ENCODE assay signal across 9 cellular contexts in genomic region chr14:100587248-100587762, GRCh38. TPM values are rescaled to one million over a fixed set of nuclear protein-coding genes. Genes with fewer than 3 reads are reported as not detected.
DNase-seq lines count a peak whose midpoint lies in the region; ATAC-seq, FAIRE-seq and TF ChIP-seq lines count a peak whose summit lies in the region.
"Had no signal": no experiment of that assay in that cellular context is flagged by ENCODE, and none has a peak within 500 bp of the region (broad histone marks: within the 10 kb centered on the region; RNA-seq: fewer than 3 reads in every experiment).

BEGAIN (minus strand) TSS chr14:100587417; CDS start chr14:100587290, 127 bp downstream.

- CTCF ChIA-PET in SK-N-SH (lab: Yijun Ruan, JAX): interaction anchor here (1.6 to 2.4 kb wide), 3 partner anchors 10 to 59 kb away, joined by 5 to 13 read pairs (median 7); no protein-coding TSS in a partner anchor

- no peaks in the 10 kb centered on the region for H3K4me1 Mint-ChIP-seq in stimulated activated naive CD8-positive, alpha-beta T cell treated with anti-CD3 and anti-CD28 coated beads, Interleukin-15, amount 100 ng/mL, for 72 hours

- H3K9me3 Mint-ChIP-seq in stimulated activated naive CD8-positive, alpha-beta T cell treated with anti-CD3 and anti-CD28 coated beads, Interleukin-15, amount 100 ng/mL, for 72 hours: no peaks in the 10 kb centered on the region
- H3K9me3 Mint-ChIP-seq: activated naive CD4-positive, alpha-beta T cell treated with anti-CD3 and anti-CD28 coated beads, Interleukin-2, amount 50 U/mL, for 72 hours had no signal

- H3F3A ChIP-seq in SK-N-SH (replicated peaks; ENCODE audit: insufficient read depth): no peaks in the 10 kb centered on the region

- peaks cover 4 to 42% of the 10 kb centered on the region in 2 experiments; a peak in 3 of 4 replicates for H3K4me1 ChIP-seq in SK-N-SH (ENCODE audit: control insufficient read depth in 1 of 2, insufficient read depth in 2 of 2, low read depth in 1 of 2, low read length in 1 of 2)
- peaks cover 3% of the 10 kb centered on the region for H3K4me1 ChIP-seq in adipocyte (ENCODE audit: control insufficient read depth, insufficient read depth, low read length)
- no peaks in the 10 kb centered on the region for H3K4me1 ChIP-seq in keratinocyte (ENCODE audit: control insufficient read depth, extremely low read depth, insufficient read depth, low read length)

- dilution Hi-C loops in keratinocyte (cut with MboI; ENCODE audit: extremely low pct_ligation_motif_present, low sequenced_read_pairs): no loop called here

- peak within 1 kb of the TSS; percentile 65 to 70 for H3K4me3 Mint-ChIP-seq in stimulated activated naive CD8-positive, alpha-beta T cell treated with anti-CD3 and anti-CD28 coated beads, Interleukin-15, amount 100 ng/mL, for 72 hours

- 23% methylated on average over 13 of the region's 66 CpGs for WGBS in SK-N-SH (ENCODE audit: low lambda C conversion rate)

- H3K9me2 ChIP-seq in SK-N-SH: no peaks in the 10 kb centered on the region

- no peak for TF ChIP-seq EP300 in SK-N-SH (IDR thresholded peaks at IDR 0.05; ENCODE audit: borderline replicate concordance in 1 of 2, low read depth in 1 of 2, low read length in 1 of 2)

- H3K9ac ChIP-seq in SK-N-SH (peak within 1 kb of the TSS; percentile 21; the same call in 1 of the 2 replicates), adipocyte (ENCODE audit: low read length) (no peak within 1 kb of the TSS), keratinocyte (ENCODE audit: control insufficient read depth, extremely low read depth, insufficient read depth, low read length) (peak within 1 kb of the TSS; percentile 54)

- TF ChIP-seq CTCF in SK-N-SH (IDR thresholded peaks at IDR 0.05) (no peak), keratinocyte (optimal IDR thresholded peaks at IDR 0.05 in 1 of 3, IDR thresholded peaks at IDR 0.05 in 1 of 3, conservative IDR thresholded peaks at IDR 0.05 in 1 of 3; ENCODE audit: extremely low read depth in 1 of 3, insufficient read depth in 2 of 3, low read length in 3 of 3) (no peak)

- no peaks in the 10 kb centered on the region for H3K9me3 ChIP-seq in SK-N-SH
- H3K9me3 ChIP-seq in adipocyte (ENCODE audit: control insufficient read depth, low read length): no peaks in the 10 kb centered on the region
- H3K9me3 ChIP-seq in keratinocyte (ENCODE audit: control insufficient read depth, low read depth, low read length): no peaks in the 10 kb centered on the region

- H3K79me2 ChIP-seq in SK-N-SH (ENCODE audit: insufficient read depth) (no peaks in the 10 kb centered on the region), keratinocyte (ENCODE audit: control insufficient read depth, insufficient read depth, low read length) (no peaks in the 10 kb centered on the region)

- DNase-seq in SK-N-SH (peak; percentile 55), adipocyte (ENCODE audit: low read depth) (peak; percentile 32), keratinocyte (ENCODE audit: low read depth, low spot score) (no peak), DMS 273 (lab: John Stamatoyannopoulos, UW; ENCODE audit: unreplicated experiment) (no peak), NCI-H1436 treated with DMSO at 0.1 percent for 48 hours (lab: John Stamatoyannopoulos, UW) (no peak)
- no peak for DNase-seq in stimulated activated naive CD8-positive, alpha-beta T cell treated with anti-CD3 and anti-CD28 coated beads, Interleukin-15, amount 100 ng/mL, for 72 hours

- H4K20me1 ChIP-seq in SK-N-SH (ENCODE audit: insufficient read depth): no peaks in the 10 kb centered on the region
- no peaks in the 10 kb centered on the region for H4K20me1 ChIP-seq in keratinocyte (ENCODE audit: control insufficient read depth, extremely low read depth, insufficient read depth, low read length)

- no peak for FAIRE-seq in keratinocyte (lab: Jason Lieb, UNC)

- peak within 1 kb of the TSS; percentile 60 to 61 for H3K4me3 ChIP-seq in SK-N-SH (ENCODE audit: low read depth in 2 of 2, low read length in 1 of 2)
- H3K4me3 ChIP-seq in adipocyte (ENCODE audit: low read length): peak within 1 kb of the TSS; percentile 76
- H3K4me3 ChIP-seq in keratinocyte (ENCODE audit: control insufficient read depth in 2 of 3, extremely low read depth in 1 of 3, insufficient read depth in 2 of 3, low read depth in 1 of 3, low read length in 3 of 3): peak within 1 kb of the TSS; percentile 44 to 67 (median 60)

- H3K27me3 ChIP-seq in SK-N-SH (ENCODE audit: insufficient read depth) (peaks cover 4% of the 10 kb centered on the region; the same call in 1 of the 2 replicates), adipocyte (replicated peaks; ENCODE audit: control insufficient read depth, insufficient read depth, low read length) (peaks cover 47% of the 10 kb centered on the region), keratinocyte (ENCODE audit: control insufficient read depth, extremely low read depth, insufficient read depth, low read length) (peaks cover 27% of the 10 kb centered on the region)

- peak within 1 kb of the TSS; percentile 79 for H2AFZ ChIP-seq in SK-N-SH (ENCODE audit: low read depth)
- H2AFZ ChIP-seq in keratinocyte (ENCODE audit: control insufficient read depth, low read length): peak within 1 kb of the TSS; percentile 84

- H3K9me1 ChIP-seq in keratinocyte (ENCODE audit: control insufficient read depth, extremely low read depth, insufficient read depth, low read length): no peaks in the 10 kb centered on the region

- ATAC-seq in SK-N-SH treated with all-trans-retinoic acid at 6 μM for 48 hours: no peak
- no peak for ATAC-seq in stimulated activated naive CD8-positive, alpha-beta T cell treated with anti-CD3 and anti-CD28 coated beads, Interleukin-15, amount 100 ng/mL, for 72 hours
- no peak for ATAC-seq in HG02973 (IDR thresholded peaks at IDR 0.05; ENCODE audit: unreplicated experiment)

- peaks cover 42% of the 10 kb centered on the region for H3K27me3 Mint-ChIP-seq in stimulated activated naive CD8-positive, alpha-beta T cell treated with anti-CD3 and anti-CD28 coated beads, Interleukin-15, amount 100 ng/mL, for 72 hours

- TF ChIP-seq RAD21 in SK-N-SH (IDR thresholded peaks at IDR 0.05; ENCODE audit: low read length): no peak

- H3K27ac ChIP-seq in SK-N-SH (ENCODE audit: low read depth in 2 of 2, low read length in 1 of 2): peak within 1 kb of the TSS in 1 of 2 experiments; percentile 91; a peak in 2 of 4 replicates
- H3K27ac ChIP-seq in keratinocyte (ENCODE audit: control insufficient read depth, insufficient read depth, low read length): no peak within 1 kb of the TSS

- no peak within 1 kb of the TSS for H3K27ac Mint-ChIP-seq in stimulated activated naive CD8-positive, alpha-beta T cell treated with anti-CD3 and anti-CD28 coated beads, Interleukin-15, amount 100 ng/mL, for 72 hours
- H3K27ac Mint-ChIP-seq: activated naive CD4-positive, alpha-beta T cell treated with anti-CD3 and anti-CD28 coated beads, Interleukin-2, amount 50 U/mL, for 72 hours had no signal

- H3K4me2 ChIP-seq in SK-N-SH (peak within 1 kb of the TSS; percentile 84), keratinocyte (ENCODE audit: control insufficient read depth, extremely low read depth, insufficient read depth, low read depth, low read length) (peak within 1 kb of the TSS; percentile 83)

- POLR2A ChIA-PET in SK-N-SH (lab: Yijun Ruan, JAX): interaction anchor here (0.7 to 1.7 kb wide), 4 partner anchors 15 to 313 kb away, joined by 3 to 8 read pairs (median 4); no protein-coding TSS in a partner anchor

- no peaks in the 10 kb centered on the region for H3K36me3 ChIP-seq in SK-N-SH (replicated peaks in 1 of 2; ENCODE audit: control insufficient read depth in 1 of 2, insufficient read depth in 2 of 2, low read length in 1 of 2)
- H3K36me3 ChIP-seq in adipocyte (ENCODE audit: control insufficient read depth, insufficient read depth, low read length, severe bottlenecking): no peaks in the 10 kb centered on the region
- H3K36me3 ChIP-seq in keratinocyte (ENCODE audit: control insufficient read depth in 2 of 2, extremely low read depth in 1 of 2, insufficient read depth in 2 of 2, low read length in 2 of 2): no peaks in the 10 kb centered on the region

TF ChIP-seq in SK-N-SH, 30 proteins besides CTCF, POLR2A, EP300 and RAD21:
- TF ChIP-seq, protein P1, sequence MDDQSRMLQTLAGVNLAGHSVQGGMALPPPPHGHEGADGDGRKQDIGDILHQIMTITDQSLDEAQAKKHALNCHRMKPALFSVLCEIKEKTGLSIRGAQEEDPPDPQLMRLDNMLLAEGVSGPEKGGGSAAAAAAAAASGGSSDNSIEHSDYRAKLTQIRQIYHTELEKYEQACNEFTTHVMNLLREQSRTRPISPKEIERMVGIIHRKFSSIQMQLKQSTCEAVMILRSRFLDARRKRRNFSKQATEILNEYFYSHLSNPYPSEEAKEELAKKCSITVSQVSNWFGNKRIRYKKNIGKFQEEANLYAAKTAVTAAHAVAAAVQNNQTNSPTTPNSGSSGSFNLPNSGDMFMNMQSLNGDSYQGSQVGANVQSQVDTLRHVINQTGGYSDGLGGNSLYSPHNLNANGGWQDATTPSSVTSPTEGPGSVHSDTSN (IDR thresholded peaks at IDR 0.05): no peak
- TF ChIP-seq NRF1 (IDR thresholded peaks at IDR 0.05; ENCODE audit: low read depth, low read length): peak; percentile 7; the same call in 1 of the 2 replicates

TF ChIP-seq in SK-N-SH treated with all-trans-retinoic acid at 6 μM for 48 hours, 23 proteins besides CTCF, POLR2A, EP300 and RAD21:
- TF ChIP-seq GLIS3 (CRISPR knock-in tag; IDR thresholded peaks at IDR 0.05) (no peak), ZFP3 (CRISPR knock-in tag; IDR thresholded peaks at IDR 0.05) (no peak), TOX (CRISPR knock-in tag; IDR thresholded peaks at IDR 0.05; ENCODE audit: borderline replicate concordance) (no peak), ZFP30 (CRISPR knock-in tag; IDR thresholded peaks at IDR 0.05) (no peak), ZNF565 (CRISPR knock-in tag; conservative IDR thresholded peaks at IDR 0.05; ENCODE audit: low read depth) (no peak), ZC3H10 (CRISPR knock-in tag; IDR thresholded peaks at IDR 0.05) (no peak), SNAI2 (CRISPR knock-in tag; IDR thresholded peaks at IDR 0.05) (no peak), ESRRG (CRISPR knock-in tag; IDR thresholded peaks at IDR 0.05) (no peak)

RNA-seq across cellular contexts. Expression of gene BEGAIN, which starts in this region (rescaled TPM):
- 4.2 and 4.4 TPM in 2 replicates for polyA plus RNA-seq in SK-N-SH (2012; rRNA removed)
- polyA plus RNA-seq in SK-N-SH (2012; cell fraction: cytosol; rRNA removed): 1.9 and 4.4 TPM in 2 replicates
- 23.8 and 41.4 TPM in 2 replicates for polyA plus RNA-seq in SK-N-SH (2012; cell fraction: nucleus; rRNA removed)
- polyA plus RNA-seq in keratinocyte: 0.25 to 0.41 TPM (median 0.28 TPM) in 3 replicates
- polyA plus RNA-seq in keratinocyte (2011; ENCODE audit: low read depth): not detected
- 0.19 and 0.95 TPM in 2 replicates for polyA plus RNA-seq in keratinocyte (2011; cell fraction: cytosol; rRNA removed)
- 1.0 and 1.1 TPM in 2 replicates for polyA plus RNA-seq in keratinocyte (2011; cell fraction: nucleus; rRNA removed)
- 0.22 and 0.31 TPM in 2 replicates for polyA plus RNA-seq in keratinocyte (2012; ENCODE audit: low replicate concordance)
- polyA minus RNA-seq in keratinocyte: 0.03 to 1.6 TPM (median 0.06 TPM) in 3 replicates
- polyA minus RNA-seq in keratinocyte (2011; cell fraction: cytosol; rRNA and poly(A)+ RNA removed): not detected
- 0.31 and 0.42 TPM in 2 replicates for polyA minus RNA-seq in keratinocyte (2011; cell fraction: nucleus; rRNA and poly(A)+ RNA removed)

Comparison
In these comparisons a context has a peak if more than half of its experiments do, and no peak if none do; other contexts are left out.
1. DNase-seq: peak in SK-N-SH (single experiment) and adipocyte (single experiment); none in keratinocyte (single experiment), stimulated activated naive CD8-positive, alpha-beta T cell treated with anti-CD3 and anti-CD28 coated beads, Interleukin-15, amount 100 ng/mL, for 72 hours (0 of 2), DMS 273 (single experiment) and NCI-H1436 treated with DMSO at 0.1 percent for 48 hours (single experiment).
2. Peak in every context shown above with its lines, with median percentiles within 50 percentile points of each other: H3K4me3 ChIP-seq.